In genomic region chr11:114171257-114172054, GRCh38 we compare ENCODE assay signal across 8 cellular contexts.
A peak's percentile ranks its signal among the peaks of the same experiment; 100 is the strongest.
DNase-seq lines count a peak whose midpoint lies in the region; ATAC-seq and TF ChIP-seq lines count a peak whose summit lies in the region.

No MANE protein-coding gene starts in this region.

- peaks cover 14% of the 10 kb centered on the region for H3K36me3 Mint-ChIP-seq in activated naive CD4-positive, alpha-beta T cell treated with anti-CD3 and anti-CD28 coated beads, Interleukin-2, amount 10 ng/mL, durations not matched to agents 7 days and 5 days
- H3K36me3 Mint-ChIP-seq in activated naive CD4-positive, alpha-beta T cell treated with anti-CD3 and anti-CD28 coated beads, Interleukin-2, amount 50 U/mL, for 72 hours, result no peaks in the 10 kb centered on the region
- no peaks in the 10 kb centered on the region for H3K36me3 Mint-ChIP-seq in neural crest cell (ENCODE audit: low read depth)

- no peaks in the 10 kb centered on the region for H3K36me3 ChIP-seq in uterus

- H3K27me3 ChIP-seq in uterus, result no peaks in the 10 kb centered on the region

- no peak overlapping the region for H3K4me3 Mint-ChIP-seq in activated naive CD4-positive, alpha-beta T cell treated with anti-CD3 and anti-CD28 coated beads, Interleukin-2, amount 10 ng/mL, durations not matched to agents 7 days and 5 days
- H3K4me3 Mint-ChIP-seq in neural crest cell, result no peak overlapping the region

- DNase-seq in activated naive CD4-positive, alpha-beta T cell treated with anti-CD3 and anti-CD28 coated beads, Interleukin-2, amount 10 ng/mL, durations not matched to agents 7 days and 5 days, result no peak
- DNase-seq in activated naive CD4-positive, alpha-beta T cell treated with anti-CD3 and anti-CD28 coated beads, Interleukin-2, amount 50 U/mL, for 72 hours (ENCODE audit: low spot score in 2 of 2), result no peak
- DNase-seq in fibroblast of pulmonary artery (ENCODE audit: low read depth) (peak; percentile 64), neural crest cell (ENCODE audit: low read depth, low spot score) (no peak), uterus (peak; percentile 84 to 93), SIG-M5 (lab: John Stamatoyannopoulos, UW) (no peak)
- no peak for DNase-seq in stimulated activated CD4-positive, alpha-beta T cell treated with anti-CD3 and anti-CD28 coated beads, Interleukin-2, amount 100 ng/mL, for 24 hours

- H3K9me3 ChIP-seq in uterus, result no peaks in the 10 kb centered on the region

- H3K4me1 ChIP-seq in uterus, result peaks cover 60 to 75% of the 10 kb centered on the region in 2 donors

- no peak for ATAC-seq in activated naive CD4-positive, alpha-beta T cell treated with anti-CD3 and anti-CD28 coated beads, Interleukin-2, amount 50 U/mL, for 72 hours
- ATAC-seq in GM18909 (IDR thresholded peaks at IDR 0.05; ENCODE audit: poor library complexity, unreplicated experiment), result no peak

- peaks cover 99% of the 10 kb centered on the region for H3K4me1 Mint-ChIP-seq in activated naive CD4-positive, alpha-beta T cell treated with anti-CD3 and anti-CD28 coated beads, Interleukin-2, amount 10 ng/mL, durations not matched to agents 7 days and 5 days
- H3K4me1 Mint-ChIP-seq in neural crest cell, result peaks cover 70% of the 10 kb centered on the region

- peaks cover 13% of the 10 kb centered on the region for H3K27me3 Mint-ChIP-seq in activated naive CD4-positive, alpha-beta T cell treated with anti-CD3 and anti-CD28 coated beads, Interleukin-2, amount 10 ng/mL, durations not matched to agents 7 days and 5 days
- H3K27me3 Mint-ChIP-seq in neural crest cell (ENCODE audit: low read depth), result no peaks in the 10 kb centered on the region

- H3K27ac Mint-ChIP-seq in activated naive CD4-positive, alpha-beta T cell treated with anti-CD3 and anti-CD28 coated beads, Interleukin-2, amount 10 ng/mL, durations not matched to agents 7 days and 5 days, result peak overlapping the region; percentile 94
- H3K27ac Mint-ChIP-seq in activated naive CD4-positive, alpha-beta T cell treated with anti-CD3 and anti-CD28 coated beads, Interleukin-2, amount 50 U/mL, for 72 hours, result peak overlapping the region in 1 of 2 donors; percentile 5
- peak overlapping the region; percentile 46 for H3K27ac Mint-ChIP-seq in neural crest cell (ENCODE audit: unreplicated experiment)

- H3K4me3 ChIP-seq in fibroblast of pulmonary artery (replicated peaks; ENCODE audit: low read depth, low read length) (no peak overlapping the region), uterus (no peak overlapping the region)

- H3K27ac ChIP-seq in uterus, result peak overlapping the region; percentile 98 to 100

- intact Hi-C loops in uterus (cut with DNase I; ENCODE audit: low total_unique reads), result loop anchor here (10.0 kb wide), 1 partner anchor 127 kb away; no protein-coding TSS in a partner anchor

- CTCF ChIA-PET in activated naive CD4-positive, alpha-beta T cell treated with anti-CD3 and anti-CD28 coated beads, Interleukin-2, amount 10 ng/mL, durations not matched to agents 7 days and 5 days (lab: Charles Lee), result interaction anchor here (0.6 to 1.3 kb wide), 7 partner anchors 11 to 221 kb away, joined by 3 to 4 read pairs (median 4); no protein-coding TSS in a partner anchor

- H3K9me3 Mint-ChIP-seq in activated naive CD4-positive, alpha-beta T cell treated with anti-CD3 and anti-CD28 coated beads, Interleukin-2, amount 10 ng/mL, durations not matched to agents 7 days and 5 days, result no peaks in the 10 kb centered on the region
- no peaks in the 10 kb centered on the region for H3K9me3 Mint-ChIP-seq in activated naive CD4-positive, alpha-beta T cell treated with anti-CD3 and anti-CD28 coated beads, Interleukin-2, amount 50 U/mL, for 72 hours
- H3K9me3 Mint-ChIP-seq in neural crest cell, result no peaks in the 10 kb centered on the region

- TF ChIP-seq CTCF in fibroblast of pulmonary artery (IDR thresholded peaks at IDR 0.05; ENCODE audit: low read length, missing control alignments) (no peak), neural crest cell (conservative IDR thresholded peaks at IDR 0.05) (no peak), uterus (IDR thresholded peaks at IDR 0.05) (no peak)

- TF ChIP-seq POLR2A in uterus (IDR thresholded peaks at IDR 0.05), result no peak

Comparison
In these comparisons a context has a peak if more than half of its experiments do, and no peak if none do; other contexts are left out.
1. DNase-seq: peak in fibroblast of pulmonary artery (single experiment) and uterus (2 of 2); none in activated naive CD4-positive, alpha-beta T cell treated with anti-CD3 and anti-CD28 coated beads, Interleukin-2, amount 10 ng/mL, durations not matched to agents 7 days and 5 days (single experiment), activated naive CD4-positive, alpha-beta T cell treated with anti-CD3 and anti-CD28 coated beads, Interleukin-2, amount 50 U/mL, for 72 hours (0 of 2), neural crest cell (single experiment), stimulated activated CD4-positive, alpha-beta T cell treated with anti-CD3 and anti-CD28 coated beads, Interleukin-2, amount 100 ng/mL, for 24 hours (0 of 2) and SIG-M5 (single experiment).